Comparison of ENCODE assay signal across 8 cellular contexts in genomic region chr20:13638162-13638495, GRCh38. TPM values are rescaled to one million over a fixed set of nuclear protein-coding genes. Genes with fewer than 3 reads are reported as not detected.
DNase-seq lines count a peak whose midpoint lies in the region; ATAC-seq, FAIRE-seq and TF ChIP-seq lines count a peak whose summit lies in the region.

No MANE protein-coding gene starts in this region.

- peaks cover 51% of the 10 kb centered on the region for H3K79me2 ChIP-seq in SK-N-SH (ENCODE audit: insufficient read depth)

- peak overlapping the region; percentile 68 for H3K9ac ChIP-seq in SK-N-SH

- H3K4me3 ChIP-seq in cardiac muscle cell (peak overlapping the region; percentile 69), SK-N-SH (ENCODE audit: low read depth in 2 of 2, low read length in 1 of 2) (peak overlapping the region; percentile 89 to 99), sigmoid colon (peak overlapping the region; percentile 79 to 99 (median 94))

- H3K27ac ChIP-seq in cardiac muscle cell (peak overlapping the region; percentile 93), SK-N-SH (ENCODE audit: low read depth in 2 of 2, low read length in 1 of 2) (peak overlapping the region; percentile 64 to 87), foreskin keratinocyte (peak overlapping the region; percentile 90), sigmoid colon (peak overlapping the region; percentile 74 to 81 (median 80))

- DNase-seq in cardiac muscle cell (ENCODE audit: low read depth in 1 of 2, low spot score in 1 of 2) (peak in 1 of 2 donors; percentile 29), left ventricle myocardium superior (no peak), SK-N-SH (no peak), foreskin keratinocyte (peak in 1 of 2 donors; percentile 17), sigmoid colon (no peak), GM12891 (ENCODE audit: insufficient read length, low spot score) (no peak), NCI-H187 (lab: John Stamatoyannopoulos, UW) (no peak)

- H3K27me3 ChIP-seq in cardiac muscle cell: peaks cover 16% of the 10 kb centered on the region
- H3K27me3 ChIP-seq in SK-N-SH (ENCODE audit: insufficient read depth): no peaks in the 10 kb centered on the region
- H3K27me3 ChIP-seq in foreskin keratinocyte: no peaks in the 10 kb centered on the region
- no peaks in the 10 kb centered on the region for H3K27me3 ChIP-seq in sigmoid colon

- WGBS in SK-N-SH (ENCODE audit: low lambda C conversion rate): 2% methylated on average over 7 of the region's 7 CpGs
- WGBS in sigmoid colon, 2 donors: 1 to 5% methylated on average over 7 of the region's 7 CpGs

- peak overlapping the region; percentile 78 for H3K4me2 ChIP-seq in SK-N-SH

- H3K36me3 ChIP-seq in cardiac muscle cell (no peaks in the 10 kb centered on the region), SK-N-SH (replicated peaks in 1 of 2; ENCODE audit: control insufficient read depth in 1 of 2, insufficient read depth in 2 of 2, low read length in 1 of 2) (no peaks in the 10 kb centered on the region), sigmoid colon (no peaks in the 10 kb centered on the region)

- peak overlapping the region; percentile 88 for H2AFZ ChIP-seq in SK-N-SH (ENCODE audit: low read depth)

- no peaks in the 10 kb centered on the region for H4K20me1 ChIP-seq in SK-N-SH (ENCODE audit: insufficient read depth)

- H3F3A ChIP-seq in SK-N-SH (replicated peaks; ENCODE audit: insufficient read depth): peaks cover 6% of the 10 kb centered on the region

- H3K4me1 ChIP-seq in cardiac muscle cell (ENCODE audit: low read depth) (no peaks in the 10 kb centered on the region), SK-N-SH (ENCODE audit: control insufficient read depth in 1 of 2, insufficient read depth in 2 of 2, low read depth in 1 of 2, low read length in 1 of 2) (peaks cover 0 to 3% of the 10 kb centered on the region in 2 experiments; a peak in 2 of 4 replicates), foreskin keratinocyte (peaks cover 10% of the 10 kb centered on the region), sigmoid colon (peaks cover 0 to 13% (median 11%) of the 10 kb centered on the region in 4 donors)

- no peak for TF ChIP-seq CTCF in cardiac muscle cell (IDR thresholded peaks at IDR 0.05; ENCODE audit: low read depth, low read length)
- TF ChIP-seq CTCF in SK-N-SH (IDR thresholded peaks at IDR 0.05): no peak
- no peak for TF ChIP-seq CTCF in foreskin keratinocyte (conservative IDR thresholded peaks at IDR 0.05)
- no peak for TF ChIP-seq CTCF in sigmoid colon (IDR thresholded peaks at IDR 0.05)

- TF ChIP-seq POLR2A in sigmoid colon (IDR thresholded peaks at IDR 0.05): no peak
- no peak for TF ChIP-seq POLR2A in GM12891 (IDR thresholded peaks at IDR 0.05; ENCODE audit: low read depth, low read length)

- H3K9me3 ChIP-seq in cardiac muscle cell (ENCODE audit: low read depth): no peaks in the 10 kb centered on the region
- no peaks in the 10 kb centered on the region for H3K9me3 ChIP-seq in SK-N-SH
- H3K9me3 ChIP-seq in sigmoid colon: no peaks in the 10 kb centered on the region

- FAIRE-seq in GM12891 (lab: Jason Lieb, UNC): no peak

- POLR2A ChIA-PET in SK-N-SH (lab: Yijun Ruan, JAX): no interaction called here

- H3K9me2 ChIP-seq in SK-N-SH: no peaks in the 10 kb centered on the region

- intact Hi-C loops in left ventricle myocardium superior (cut with micrococcal nuclease): no loop called here
- intact Hi-C loops in sigmoid colon (cut with DNase I): loop anchor here (2.0 to 10.0 kb wide), 2 partner anchors 147 to 313 kb away; partner anchors contain the start of genes ESF1 and NDUFAF5

- TF ChIP-seq EP300 in SK-N-SH (IDR thresholded peaks at IDR 0.05; ENCODE audit: borderline replicate concordance in 1 of 2, low read depth in 1 of 2, low read length in 1 of 2) (no peak), sigmoid colon (IDR thresholded peaks at IDR 0.05) (no peak)

- TF ChIP-seq RAD21 in SK-N-SH (IDR thresholded peaks at IDR 0.05; ENCODE audit: low read length): no peak

- ATAC-seq in left ventricle myocardium superior (no peak), foreskin keratinocyte (peak; percentile 4), HG03135 (IDR thresholded peaks at IDR 0.05; ENCODE audit: unreplicated experiment) (no peak)

- CTCF ChIA-PET in SK-N-SH (lab: Yijun Ruan, JAX): interaction anchor here (1.4 kb wide), 1 partner anchor 92 kb away, joined by 3 read pairs; no protein-coding TSS in a partner anchor

TF ChIP-seq in SK-N-SH, 30 proteins besides CTCF, POLR2A, EP300 and RAD21:
- TF ChIP-seq GATA2 (CRISPR knock-in tag; IDR thresholded peaks at IDR 0.05): no peak
- TF ChIP-seq FOSL2 (IDR thresholded peaks at IDR 0.05; ENCODE audit: borderline replicate concordance, low read depth): no peak
- TF ChIP-seq FOXM1 (IDR thresholded peaks at IDR 0.05; ENCODE audit: low read depth): no peak

TF ChIP-seq in GM12891, 5 proteins besides CTCF, POLR2A, EP300 and RAD21:
- TF ChIP-seq SPI1 (IDR thresholded peaks at IDR 0.05; ENCODE audit: low read depth, low read length) (no peak), POU2F2 (IDR thresholded peaks at IDR 0.05; ENCODE audit: low read depth, low read length) (no peak), TAF1 (IDR thresholded peaks at IDR 0.05; ENCODE audit: low read depth, low read length) (no peak), PAX5 (IDR thresholded peaks at IDR 0.05; ENCODE audit: insufficient read depth, low read length, severe bottlenecking) (no peak), POLR2AphosphoS5 (IDR thresholded peaks at IDR 0.05; ENCODE audit: low read depth, low read length) (no peak)

RNA-seq across cellular contexts. Expression of gene TASP1, which starts 0.6 kb away (rescaled TPM):
- 5.0 and 9.3 TPM in 2 replicates for total RNA-seq in cardiac muscle cell
- polyA plus RNA-seq in cardiac muscle cell: 12.6 and 16.6 TPM in 2 replicates
- 5.0 TPM for total RNA-seq in left ventricle myocardium superior
- 5.9 and 8.3 TPM in 2 replicates for polyA plus RNA-seq in SK-N-SH (2012; rRNA removed)
- 7.9 and 9.8 TPM in 2 replicates for polyA plus RNA-seq in SK-N-SH (2012; cell fraction: cytosol; rRNA removed)
- 3.0 and 7.5 TPM in 2 replicates for polyA plus RNA-seq in SK-N-SH (2012; cell fraction: nucleus; rRNA removed)
- 13.0 and 13.7 TPM in 2 replicates for total RNA-seq in foreskin keratinocyte
- 6.8 and 7.4 TPM in 2 replicates for polyA plus RNA-seq in foreskin keratinocyte
- 10 to 100 TPM in 3 of 4 donors, 1 to 10 TPM in 1; 7.8 to 13.0 (median 11.8) TPM for total RNA-seq in sigmoid colon
- 1 to 10 TPM; 4.8 to 8.3 (median 7.7) TPM for polyA plus RNA-seq in sigmoid colon
- 5.5 TPM for polyA plus RNA-seq in GM12891 (2012; ENCODE audit: low read depth, missing spikeins)
